8 cellular contexts compared by ENCODE assay signal in the genomic region with DNA sequence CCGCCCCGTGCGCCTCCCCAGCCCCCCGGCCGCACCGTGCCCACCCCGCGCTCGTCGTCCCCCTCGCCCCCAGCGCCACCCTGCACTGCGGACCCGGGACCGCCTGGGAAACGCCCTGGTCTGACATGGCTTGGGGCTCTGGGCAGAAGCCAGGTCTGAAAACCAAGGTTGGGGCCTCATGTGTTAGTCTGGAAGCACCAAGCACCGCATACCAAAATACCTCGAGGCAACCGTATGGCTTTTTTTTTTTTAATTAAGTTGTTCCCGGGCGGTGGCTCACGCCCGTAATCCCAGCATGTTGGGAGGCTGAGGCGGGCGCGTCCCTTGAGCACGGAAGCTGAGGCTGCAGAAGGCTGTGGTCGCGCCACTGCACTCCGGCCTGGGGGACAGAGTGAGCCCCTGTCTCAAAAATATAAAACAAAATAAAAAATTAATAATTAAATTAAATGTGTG.
A peak's percentile ranks its signal among the peaks of the same experiment; 100 is the strongest.
DNase-seq lines count a peak whose midpoint lies in the region; ATAC-seq and TF ChIP-seq lines count a peak whose summit lies in the region.

No MANE protein-coding gene starts in this region.

- peak overlapping the region; percentile 100 for H3K27ac ChIP-seq in KMS-11
- peak overlapping the region; percentile 96 for H3K27ac ChIP-seq in right cardiac atrium (ENCODE audit: low read length)
- peak overlapping the region; percentile 99 for H3K27ac ChIP-seq in skeletal muscle tissue (ENCODE audit: low read depth, low read length)

- H3K4me3 Mint-ChIP-seq in activated naive CD8-positive, alpha-beta T cell treated with anti-CD3 and anti-CD28 coated beads for 36 hours, result peak overlapping the region; percentile 92

- H3K27me3 Mint-ChIP-seq in activated naive CD8-positive, alpha-beta T cell treated with anti-CD3 and anti-CD28 coated beads for 36 hours, result no peaks in the 10 kb centered on the region

- H3K4me1 ChIP-seq in KMS-11 (ENCODE audit: low read depth, poor library complexity, severe bottlenecking), result peaks cover 49% of the 10 kb centered on the region
- H3K4me1 ChIP-seq in right cardiac atrium (ENCODE audit: control insufficient read depth, insufficient read depth, low read length), result peaks cover 2% of the 10 kb centered on the region
- H3K4me1 ChIP-seq in skeletal muscle tissue (ENCODE audit: control insufficient read depth in 3 of 3, insufficient read depth in 3 of 3, low read length in 3 of 3), result peaks cover 19 to 28% (median 22%) of the 10 kb centered on the region in 3 donors

- WGBS in right cardiac atrium, result 8% methylated on average over 30 of the region's 30 CpGs

- H3K36me3 ChIP-seq in KMS-11 (ENCODE audit: insufficient read depth) (no peaks in the 10 kb centered on the region), skeletal muscle tissue (ENCODE audit: control insufficient read depth in 3 of 3, insufficient read depth in 3 of 3, low read length in 3 of 3) (no peaks in the 10 kb centered on the region)

- peak overlapping the region; percentile 77; the same call in 1 of the 2 replicates for H3K4me2 ChIP-seq in KMS-11

- DNase-seq in ELR (ENCODE audit: low read depth), result peak; percentile 59
- no peak for DNase-seq in activated naive CD8-positive, alpha-beta T cell treated with anti-CD3 and anti-CD28 coated beads for 36 hours
- DNase-seq in right cardiac atrium, result peak in 2 of 3 donors; percentile 65 to 84
- DNase-seq in superior temporal gyrus (ENCODE audit: extremely low spot score), result no peak

- peaks cover 41% of the 10 kb centered on the region for H3K4me1 Mint-ChIP-seq in activated naive CD8-positive, alpha-beta T cell treated with anti-CD3 and anti-CD28 coated beads for 36 hours

- H3K4me3 ChIP-seq in KMS-11 (IDR thresholded peaks at IDR 0.05; ENCODE audit: insufficient read depth, low read depth, low read length) (no peak overlapping the region), right cardiac atrium (ENCODE audit: low read length) (peak overlapping the region; percentile 75), skeletal muscle tissue (ENCODE audit: low read length in 3 of 3) (peak overlapping the region; percentile 62 to 73 (median 72))

- H3K27ac Mint-ChIP-seq in activated naive CD8-positive, alpha-beta T cell treated with anti-CD3 and anti-CD28 coated beads for 36 hours, result peak overlapping the region; percentile 96

- H3K27me3 ChIP-seq in KMS-11 (ENCODE audit: insufficient read depth, low read depth) (no peaks in the 10 kb centered on the region), right cardiac atrium (ENCODE audit: control insufficient read depth, insufficient read depth) (no peaks in the 10 kb centered on the region), skeletal muscle tissue (ENCODE audit: control insufficient read depth in 3 of 3, insufficient read depth in 3 of 3, low read length in 3 of 3) (no peaks in the 10 kb centered on the region)

- peak; percentile 31 for ATAC-seq in GM21528 (IDR thresholded peaks at IDR 0.05; ENCODE audit: low FRiP score, unreplicated experiment)
- peak; percentile 13 to 33 for ATAC-seq in right cardiac atrium
- no peak for ATAC-seq in GM18520 (IDR thresholded peaks at IDR 0.05; ENCODE audit: unreplicated experiment)

- TF ChIP-seq CTCF in KMS-11 (conservative IDR thresholded peaks at IDR 0.05; ENCODE audit: low read depth, low read length), result no peak

- H3K9ac ChIP-seq in KMS-11 (peak overlapping the region; percentile 98), skeletal muscle tissue (ENCODE audit: low read depth in 1 of 3, low read length in 3 of 3) (peak overlapping the region; percentile 66 to 84 (median 76))

- peaks cover 48% of the 10 kb centered on the region for H3K79me2 ChIP-seq in KMS-11 (ENCODE audit: insufficient read depth, low read depth)

- no peaks in the 10 kb centered on the region for H4K20me1 ChIP-seq in KMS-11 (ENCODE audit: insufficient read depth)

- H3K9me3 ChIP-seq in right cardiac atrium (ENCODE audit: control insufficient read depth, low read length) (no peaks in the 10 kb centered on the region), skeletal muscle tissue (ENCODE audit: control insufficient read depth in 3 of 3, low read length in 3 of 3) (no peaks in the 10 kb centered on the region)

- peak overlapping the region; percentile 69 for H2AFZ ChIP-seq in KMS-11 (ENCODE audit: low read depth)

- peaks cover 1% of the 10 kb centered on the region for H3K36me3 Mint-ChIP-seq in activated naive CD8-positive, alpha-beta T cell treated with anti-CD3 and anti-CD28 coated beads for 36 hours

- H3K9me3 Mint-ChIP-seq in activated naive CD8-positive, alpha-beta T cell treated with anti-CD3 and anti-CD28 coated beads for 36 hours, result peaks cover 1% of the 10 kb centered on the region

- intact Hi-C loops in right cardiac atrium (cut with DNase I), result loop anchor here (2.0 to 10.0 kb wide), 8 partner anchors 74 to 216 kb away; no protein-coding TSS in a partner anchor

Comparison
In these comparisons a context has a peak if more than half of its experiments do, and no peak if none do; other contexts are left out.
1. DNase-seq: peak in ELR (single experiment) and right cardiac atrium (2 of 3); none in activated naive CD8-positive, alpha-beta T cell treated with anti-CD3 and anti-CD28 coated beads for 36 hours (single experiment) and superior temporal gyrus (single experiment).
2. Peak in every context shown above with its lines, with median percentiles within 50 percentile points of each other: H3K27ac ChIP-seq.